Comparison of ENCODE assay signal across 8 cellular contexts in the genomic region with DNA sequence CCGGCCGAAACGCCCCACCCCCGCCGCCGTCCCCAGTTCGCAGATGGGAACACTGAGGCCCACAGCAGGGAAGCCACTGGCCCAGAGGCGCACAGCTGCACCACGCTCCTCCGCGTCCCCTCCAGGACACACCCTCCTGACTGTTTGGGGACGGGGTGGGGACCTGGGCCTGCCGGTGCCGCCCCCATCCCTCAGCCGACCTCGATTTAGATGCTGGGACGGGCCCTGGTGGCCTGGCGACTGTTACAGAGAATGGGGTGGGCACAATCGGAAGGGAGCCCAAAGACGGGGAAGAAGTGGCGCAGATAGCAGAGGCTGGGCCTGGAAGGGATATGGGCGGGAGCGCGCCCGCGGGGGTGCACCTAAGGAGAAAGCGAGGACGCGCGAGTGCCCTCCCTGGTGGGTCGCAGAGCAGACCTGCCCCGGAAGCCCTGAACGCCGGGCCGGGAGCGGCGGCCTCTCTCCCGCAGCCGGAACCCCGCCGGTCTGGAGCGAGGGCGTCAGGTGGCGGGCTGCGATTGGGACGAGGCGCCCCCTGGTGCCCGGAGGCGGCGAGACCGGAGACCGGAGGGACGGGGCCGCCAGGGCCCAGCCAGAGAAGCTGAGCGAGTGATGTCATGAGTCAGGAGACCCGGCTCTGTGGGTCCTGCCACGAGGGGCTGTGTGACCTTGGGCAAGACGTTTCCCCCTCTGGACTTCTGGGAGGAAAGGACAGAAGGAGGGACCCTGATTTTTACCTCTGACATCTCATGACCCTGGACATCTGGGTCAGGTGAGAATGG.
A peak's percentile ranks its signal among the peaks of the same experiment; 100 is the strongest.
DNase-seq lines count a peak whose midpoint lies in the region; ATAC-seq and TF ChIP-seq lines count a peak whose summit lies in the region.

No MANE protein-coding gene starts in this region.

- H3K4me1 Mint-ChIP-seq in endodermal cell = peaks cover 13% of the 10 kb centered on the region

- H3K4me1 ChIP-seq in endodermal cell (ENCODE audit: control insufficient read depth, insufficient read depth, low read length) = peaks cover 8% of the 10 kb centered on the region

- H3K9me3 ChIP-seq in endodermal cell (ENCODE audit: control insufficient read depth, low read length) = no peaks in the 10 kb centered on the region

- H3K36me3 ChIP-seq in BJ (ENCODE audit: control insufficient read depth, insufficient read depth, low read length) (no peaks in the 10 kb centered on the region), endodermal cell (ENCODE audit: control insufficient read depth, insufficient read depth, low read length) (no peaks in the 10 kb centered on the region)

- no peaks in the 10 kb centered on the region for H3K36me3 Mint-ChIP-seq in endodermal cell (ENCODE audit: low read depth)

- H3K27me3 ChIP-seq in BJ (ENCODE audit: control insufficient read depth, insufficient read depth, low read length) (no peaks in the 10 kb centered on the region), endodermal cell (ENCODE audit: control insufficient read depth, insufficient read depth, low read length, poor library complexity, severe bottlenecking) (no peaks in the 10 kb centered on the region)

- 2% methylated on average over 22 to 58 of the region's 58 CpGs for WGBS in endodermal cell (ENCODE audit: insufficient coverage in 1 of 2, insufficient read length in 1 of 2), 2 experiments

- ATAC-seq in GM19023 (IDR thresholded peaks at IDR 0.05; ENCODE audit: unreplicated experiment) = peak; percentile 71
- peak; percentile 80 for ATAC-seq in HG03280 (IDR thresholded peaks at IDR 0.05; ENCODE audit: unreplicated experiment)

- H3K27me3 Mint-ChIP-seq in endodermal cell (ENCODE audit: insufficient read depth) = peaks cover 9% of the 10 kb centered on the region

- DNase-seq in BJ (ENCODE audit: low read depth) (peak; percentile 34), NCI-H774 (lab: John Stamatoyannopoulos, UW) (peak; percentile 72), endodermal cell (peak; percentile 97), midbrain (lab: John Stamatoyannopoulos, UW) (peak; percentile 88)
- peak; percentile 65 to 75 for DNase-seq in activated CD8-positive, alpha-beta memory T cell treated with anti-CD3 and anti-CD28 coated beads for 4 hours (ENCODE audit: low read depth in 2 of 2)
- DNase-seq in stimulated activated CD8-positive, alpha-beta memory T cell treated with anti-CD3 and anti-CD28 coated beads, Interleukin-15, amount 100 ng/mL, for 4 hours (ENCODE audit: low read depth in 2 of 2) = peak; percentile 62 to 76

- no peak overlapping the region for H3K27ac ChIP-seq in endodermal cell (ENCODE audit: low read depth, low read length)

- peak; percentile 85 for TF ChIP-seq CTCF in BJ (IDR thresholded peaks at IDR 0.05; ENCODE audit: insufficient read depth, low read depth, low read length)
- TF ChIP-seq CTCF in endodermal cell (conservative IDR thresholded peaks at IDR 0.05) = peak; percentile 97

- peak overlapping the region; percentile 76 for H3K4me3 ChIP-seq in BJ (ENCODE audit: low read depth, low read length)
- peak overlapping the region; percentile 83 for H3K4me3 ChIP-seq in endodermal cell (ENCODE audit: low read length)

- peak overlapping the region; percentile 75 for H3K4me3 Mint-ChIP-seq in endodermal cell

- CTCF ChIA-PET in BJ (lab: Yijun Ruan, JAX) = interaction anchor here (0.7 to 5.0 kb wide), 18 partner anchors 10 to 133 kb away, joined by 3 to 38 read pairs (median 4); no protein-coding TSS in a partner anchor

- no peaks in the 10 kb centered on the region for H3K9me3 Mint-ChIP-seq in endodermal cell

- peak overlapping the region; percentile 93 for H3K27ac Mint-ChIP-seq in endodermal cell

- peak overlapping the region; percentile 30 for H3K9ac ChIP-seq in endodermal cell (ENCODE audit: extremely low read depth, low read length, poor library complexity, severe bottlenecking)

- POLR2A ChIA-PET in BJ (lab: Charles Lee) = no interaction called here

Comparison
In these comparisons a context has a peak if more than half of its experiments do, and no peak if none do; other contexts are left out.
1. DNase-seq: peak in every context shown above with its lines; median percentile 97 in endodermal cell; 88 in midbrain; 72 in NCI-H774; 70 in activated CD8-positive, alpha-beta memory T cell treated with anti-CD3 and anti-CD28 coated beads for 4 hours; 69 in stimulated activated CD8-positive, alpha-beta memory T cell treated with anti-CD3 and anti-CD28 coated beads, Interleukin-15, amount 100 ng/mL, for 4 hours; 34 in BJ.